21 cellular contexts compared by ENCODE assay signal in genomic region chr20:35912877-35913276, GRCh38. TPM values are rescaled to one million over a fixed set of nuclear protein-coding genes. Genes with fewer than 3 reads are reported as not detected.
"Had no signal": no experiment of that assay in that cellular context is flagged by ENCODE, and none has a peak within 500 bp of the region (broad histone marks: within the 10 kb centered on the region; RNA-seq: fewer than 3 reads in every experiment).

No MANE protein-coding gene starts in this region.

- H3K36me3 ChIP-seq: ovary had no signal

- H3K27me3 ChIP-seq: ascending aorta, breast epithelium, esophagus muscularis mucosa, ovary, right lobe of liver, tibial artery had no signal

- H3K27me3 Mint-ChIP-seq: activated CD4-positive, alpha-beta T cell treated with anti-CD3 and anti-CD28 coated beads, Interleukin-2, amount 10 ng/mL, durations not matched to agents 7 days and 5 days; stimulated activated naive B cell treated with anti-CD40 and anti-IgM and Interleukin-4, amounts not matched to agents 10 μg/mL and 1 μg/mL and 100 μg/mL, for 72 hours had no signal

- H3K4me1 ChIP-seq: ascending aorta, breast epithelium, esophagus muscularis mucosa, right lobe of liver, tibial artery had no signal

- ATAC-seq: activated CD4-positive, CD25-positive, alpha-beta regulatory T cell treated with anti-CD3 and anti-CD28 coated beads, Interleukin-2, amount 50 U/mL, for 24 hours; natural killer cell; right lobe of liver; stimulated activated naive B cell treated with anti-CD40 and anti-IgM and Interleukin-4, amounts not matched to agents 10 μg/mL and 1 μg/mL and 100 μg/mL, for 72 hours had no signal

- H3K9me3 Mint-ChIP-seq: activated CD4-positive, alpha-beta T cell treated with anti-CD3 and anti-CD28 coated beads, Interleukin-2, amount 10 ng/mL, durations not matched to agents 7 days and 5 days; natural killer cell; stimulated activated naive B cell treated with anti-CD40 and anti-IgM and Interleukin-4, amounts not matched to agents 10 μg/mL and 1 μg/mL and 100 μg/mL, for 72 hours had no signal

- H3K27ac Mint-ChIP-seq: activated CD4-positive, alpha-beta T cell treated with anti-CD3 and anti-CD28 coated beads, Interleukin-2, amount 10 ng/mL, durations not matched to agents 7 days and 5 days; natural killer cell; stimulated activated naive B cell treated with anti-CD40 and anti-IgM and Interleukin-4, amounts not matched to agents 10 μg/mL and 1 μg/mL and 100 μg/mL, for 72 hours had no signal

- DNase-seq: activated CD4-positive, alpha-beta T cell treated with anti-CD3 and anti-CD28 coated beads, Interleukin-2, amount 10 ng/mL, durations not matched to agents 7 days and 5 days; activated CD8-positive, alpha-beta memory T cell treated with anti-CD3 and anti-CD28 coated beads for 24 hours; activated CD8-positive, alpha-beta memory T cell treated with anti-CD3 and anti-CD28 coated beads, Interleukin-2, amount 50 U/mL, for 48 hours; activated gamma-delta T cell treated with Interleukin-2 at 50 U/mL for 16 hours; glutamatergic neuron; hippocampal formation; left cardiac atrium; natural killer cell; ovary; right lobe of liver; small intestine; stimulated activated CD4-positive, alpha-beta T cell treated with anti-CD3 and anti-CD28 coated beads, Interleukin-4, amount 100 ng/mL, for 4 hours; stimulated activated naive B cell treated with anti-CD40 and anti-IgM and Interleukin-4, amounts not matched to agents 10 μg/mL and 1 μg/mL and 100 μg/mL, for 72 hours; T-helper 1 cell; T1000; tibial artery had no signal

- H3K9me3 ChIP-seq: ascending aorta, breast epithelium, esophagus muscularis mucosa, ovary, right lobe of liver, tibial artery had no signal

- H3K4me3 ChIP-seq: ascending aorta, breast epithelium, coronary artery, esophagus muscularis mucosa, ovary, right lobe of liver, tibial artery had no signal

- H3K4me3 Mint-ChIP-seq: activated CD4-positive, alpha-beta T cell treated with anti-CD3 and anti-CD28 coated beads, Interleukin-2, amount 10 ng/mL, durations not matched to agents 7 days and 5 days; natural killer cell; stimulated activated naive B cell treated with anti-CD40 and anti-IgM and Interleukin-4, amounts not matched to agents 10 μg/mL and 1 μg/mL and 100 μg/mL, for 72 hours had no signal

- H3K27ac ChIP-seq: ascending aorta, breast epithelium, coronary artery, esophagus muscularis mucosa, ovary, right lobe of liver, tibial artery had no signal

RNA-seq across cellular contexts. Expression of gene CNBD2, which starts 55.5 kb away (rescaled TPM):
- total RNA-seq: ascending aorta had no signal
